In the genomic region with DNA sequence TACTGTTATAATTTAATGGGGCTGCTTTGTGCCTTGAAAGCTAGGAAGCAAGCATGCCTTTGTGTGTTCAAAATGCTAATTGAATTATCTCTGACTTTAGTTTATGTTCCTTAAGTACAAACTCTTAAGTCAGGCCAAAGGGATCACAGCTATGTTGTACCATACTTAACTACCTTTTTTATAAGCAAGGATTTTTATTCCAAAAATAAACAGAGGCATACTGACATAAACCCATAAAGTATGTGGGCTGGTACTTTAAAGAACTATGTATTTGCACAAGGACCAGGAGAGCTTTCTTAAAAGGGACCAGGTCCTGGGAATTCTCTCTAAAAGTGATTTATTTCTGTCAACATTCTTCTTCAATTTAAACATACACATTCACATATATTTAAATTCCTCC, we compare ENCODE assay signal across 24 cellular contexts.
"Had no signal": no experiment of that assay in that cellular context is flagged by ENCODE, and none has a peak within 500 bp of the region (broad histone marks: within the 10 kb centered on the region; RNA-seq: fewer than 3 reads in every experiment).

No MANE protein-coding gene starts in this region.

- H3K27ac ChIP-seq: brain microvascular endothelial cell had no signal

- ATAC-seq: activated naive CD4-positive, alpha-beta T cell treated with anti-CD3 and anti-CD28 coated beads, Interleukin-2, amount 50 U/mL, for 72 hours; activated naive CD8-positive, alpha-beta T cell treated with anti-CD3 and anti-CD28 coated beads, Interleukin-2, amount 50 U/mL, for 24 hours; activated T-cell treated with anti-CD3 and anti-CD28 coated beads, Interleukin-2, amount 50 U/mL, for 4 hours; HepG2; WTC11 had no signal

- H3K4me1 Mint-ChIP-seq: activated naive CD8-positive, alpha-beta T cell treated with anti-CD3 and anti-CD28 coated beads, Interleukin-2, amount 50 U/mL, for 24 hours; WTC11 had no signal

- H3K36me3 ChIP-seq: brain microvascular endothelial cell had no signal

- H3K9me3 Mint-ChIP-seq: activated naive CD8-positive, alpha-beta T cell treated with anti-CD3 and anti-CD28 coated beads, Interleukin-2, amount 50 U/mL, for 24 hours; activated T-cell treated with anti-CD3 and anti-CD28 coated beads, Interleukin-2, amount 50 U/mL, for 4 hours; T-helper 2 cell treated with Interferon-gamma antibody and Interleukin-4, amounts not matched to agents 5 μg/mL and 100 μg/mL, for 36 hours had no signal

- FAIRE-seq: HepG2, RCC 7860 had no signal

- H3K4me3 Mint-ChIP-seq: activated naive CD8-positive, alpha-beta T cell treated with anti-CD3 and anti-CD28 coated beads, Interleukin-2, amount 50 U/mL, for 24 hours; activated T-cell treated with anti-CD3 and anti-CD28 coated beads, Interleukin-2, amount 50 U/mL, for 4 hours; T-helper 2 cell treated with Interferon-gamma antibody and Interleukin-4, amounts not matched to agents 5 μg/mL and 100 μg/mL, for 36 hours; WTC11 had no signal

- H3K4me2 ChIP-seq: SK-N-SH had no signal

- H3K27me3 ChIP-seq: brain microvascular endothelial cell had no signal

- DNase-seq: activated CD4-positive, alpha-beta T cell treated with anti-CD3 and anti-CD28 coated beads for 48 hours; activated CD4-positive, alpha-beta T cell treated with anti-CD3 and anti-CD28 coated beads, Interleukin-2, amount 50 U/mL, for 4 hours; activated CD4-positive, CD25-positive, alpha-beta regulatory T cell treated with anti-CD3 and anti-CD28 coated beads, Interleukin-2, amount 50 U/mL, for 72 hours; activated CD8-positive, alpha-beta memory T cell treated with anti-CD3 and anti-CD28 coated beads for 24 hours; activated effector memory CD4-positive, alpha-beta T cell treated with anti-CD3 and anti-CD28 coated beads, Interleukin-2, amount 50 U/mL, for 16 hours; activated naive CD4-positive, alpha-beta T cell treated with Interleukin-2 at 50 U/mL for 16 hours; activated naive CD8-positive, alpha-beta T cell treated with anti-CD3 and anti-CD28 coated beads, Interleukin-2, amount 50 U/mL, for 24 hours; activated T-cell treated with anti-CD3 and anti-CD28 coated beads, Interleukin-2, amount 50 U/mL, for 4 hours; amygdala; brain microvascular endothelial cell; MM.1S; NCI-H1105; NCI-H1436; NCI-H1694 treated with DMSO at 0.1 percent for 48 hours; NCI-H2029 treated with DMSO at 0.1 percent for 48 hours; NCI-H510A treated with DMSO at 0.1 percent for 48 hours; NCI-H69; SHP77; SK-N-SH had no signal

- H3K27ac Mint-ChIP-seq: activated naive CD4-positive, alpha-beta T cell treated with anti-CD3 and anti-CD28 coated beads, Interleukin-2, amount 50 U/mL, for 72 hours; activated naive CD8-positive, alpha-beta T cell treated with anti-CD3 and anti-CD28 coated beads, Interleukin-2, amount 50 U/mL, for 24 hours; T-helper 2 cell treated with Interferon-gamma antibody and Interleukin-4, amounts not matched to agents 5 μg/mL and 100 μg/mL, for 36 hours; WTC11 had no signal

- H3K27me3 Mint-ChIP-seq: activated naive CD8-positive, alpha-beta T cell treated with anti-CD3 and anti-CD28 coated beads, Interleukin-2, amount 50 U/mL, for 24 hours had no signal

- H3K9ac ChIP-seq: SK-N-SH had no signal

- H3K9me3 ChIP-seq: SK-N-SH had no signal
